Comparison of ENCODE assay signal across 10 cellular contexts in genomic region chr13:97367427-97367826, GRCh38.
DNase-seq lines count a peak whose midpoint lies in the region; ATAC-seq and TF ChIP-seq lines count a peak whose summit lies in the region.
"Had no signal": no experiment of that assay in that cellular context is flagged by ENCODE, and none has a peak within 500 bp of the region (broad histone marks: within the 10 kb centered on the region; RNA-seq: fewer than 3 reads in every experiment).

No MANE protein-coding gene starts in this region.

- peaks cover 16% of the 10 kb centered on the region for H3K36me3 Mint-ChIP-seq in T-helper 17 cell (ENCODE audit: low read depth)
- H3K36me3 Mint-ChIP-seq in immature natural killer cell: peaks cover 11 to 24% (median 15%) of the 10 kb centered on the region in 3 donors

- no peaks in the 10 kb centered on the region for H3K9me3 Mint-ChIP-seq in immature natural killer cell

- no peak overlapping the region for H3K4me3 ChIP-seq in smooth muscle cell
- H3K4me3 ChIP-seq: right lobe of liver had no signal

- no peaks in the 10 kb centered on the region for H3K27me3 Mint-ChIP-seq in T-helper 17 cell
- H3K27me3 Mint-ChIP-seq in immature natural killer cell (ENCODE audit: low read depth in 3 of 3): peaks cover 0 to 2% (median 1%) of the 10 kb centered on the region in 3 donors

- H3K9me3 ChIP-seq in T-helper 17 cell (ENCODE audit: control insufficient read depth, low read length, poor library complexity, severe bottlenecking) (no peaks in the 10 kb centered on the region), smooth muscle cell (replicated peaks; ENCODE audit: low read depth) (no peaks in the 10 kb centered on the region)
- H3K9me3 ChIP-seq: right lobe of liver had no signal

- no peak overlapping the region for H2AFZ ChIP-seq in smooth muscle cell (ENCODE audit: low read depth)

- peak overlapping the region; percentile 58 for H3K4me3 Mint-ChIP-seq in T-helper 17 cell
- H3K4me3 Mint-ChIP-seq in immature natural killer cell: peak overlapping the region in 4 of 5 donors; percentile 42 to 63 (median 48)

- H3K4me1 Mint-ChIP-seq in T-helper 17 cell (peaks cover 24% of the 10 kb centered on the region), immature natural killer cell (peaks cover 24 to 32% of the 10 kb centered on the region in 2 donors)

- H3K27ac Mint-ChIP-seq in T-helper 17 cell (peak overlapping the region; percentile 79), immature natural killer cell (peak overlapping the region; percentile 74 to 89 (median 83))

- peak overlapping the region; percentile 23 for H3K9ac ChIP-seq in smooth muscle cell (ENCODE audit: low read depth)

- ATAC-seq in GM18519 (IDR thresholded peaks at IDR 0.05; ENCODE audit: low FRiP score, unreplicated experiment) (peak; percentile 29), T-helper 17 cell (no peak), HG03520 (IDR thresholded peaks at IDR 0.05; ENCODE audit: unreplicated experiment) (no peak)

- no peaks in the 10 kb centered on the region for H3K36me3 ChIP-seq in smooth muscle cell (ENCODE audit: low read depth)

- no peak for TF ChIP-seq CTCF in smooth muscle cell (IDR thresholded peaks at IDR 0.05; ENCODE audit: borderline replicate concordance, insufficient read depth, poor library complexity, severe bottlenecking)

- H3F3A ChIP-seq in smooth muscle cell (ENCODE audit: low read depth): peaks cover 18% of the 10 kb centered on the region

- peaks cover 4% of the 10 kb centered on the region for H3K4me1 ChIP-seq in smooth muscle cell (ENCODE audit: low read depth)

- peak overlapping the region; percentile 71 for H3K4me2 ChIP-seq in smooth muscle cell

- no peaks in the 10 kb centered on the region for H3K79me2 ChIP-seq in smooth muscle cell (ENCODE audit: low read depth)

- DNase-seq in T-helper 17 cell: no peak
- no peak for DNase-seq in immature natural killer cell
- peak; percentile 12 for DNase-seq in smooth muscle cell (lab: John Stamatoyannopoulos, UW; ENCODE audit: unreplicated experiment)
- DNase-seq in stimulated activated CD8-positive, alpha-beta memory T cell treated with anti-CD3 and anti-CD28 coated beads, Interleukin-4, amount 100 ng/mL, for 48 hours: no peak
- no peak for DNase-seq in stimulated activated CD4-positive, alpha-beta T cell treated with anti-CD3 and anti-CD28 coated beads, Interleukin-12 subunit alpha, Interleukin-12 subunit beta, amount 100 ng/mL, for 4 hours
- DNase-seq in activated T-cell treated with anti-CD3 and anti-CD28 coated beads for 4 hours: no peak
- DNase-seq: NCI-H524, right lobe of liver had no signal

- H4K20me1 ChIP-seq in smooth muscle cell (ENCODE audit: low read depth): peaks cover 21% of the 10 kb centered on the region

- H3K27me3 ChIP-seq in smooth muscle cell (ENCODE audit: low read depth): no peaks in the 10 kb centered on the region
- H3K27me3 ChIP-seq: right lobe of liver had no signal

- H3K27ac ChIP-seq in smooth muscle cell (ENCODE audit: low read depth): peak overlapping the region; percentile 74
- H3K27ac ChIP-seq: right lobe of liver had no signal

- WGBS in smooth muscle cell (ENCODE audit: low lambda C conversion rate): 19% methylated on average over 8 of the region's 8 CpGs
